In the genomic region with DNA sequence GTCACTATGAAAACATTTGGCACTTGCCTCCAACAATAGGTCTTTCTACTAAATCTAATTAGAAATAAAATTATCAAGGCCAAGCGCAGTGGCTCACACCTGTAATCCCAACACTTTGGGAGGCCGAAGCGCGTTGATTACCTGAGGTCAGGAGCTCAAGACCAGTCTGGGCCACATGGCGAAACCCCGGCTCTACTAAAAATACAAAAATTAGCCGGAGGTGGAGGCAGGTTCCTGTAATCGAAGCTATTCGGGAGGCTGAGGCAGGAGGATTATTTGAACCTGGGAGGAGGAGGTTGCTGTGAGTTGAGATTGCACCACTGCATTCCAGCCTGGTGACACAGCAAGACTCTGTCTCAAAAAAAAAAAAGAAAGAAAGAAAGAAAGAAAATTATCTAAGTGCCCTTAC, we compare ENCODE assay signal across 15 cellular contexts. TPM values are rescaled to one million over a fixed set of nuclear protein-coding genes. Genes with fewer than 3 reads are reported as not detected.
DNase-seq lines count a peak whose midpoint lies in the region; ATAC-seq lines count a peak whose summit lies in the region.
"Had no signal": no experiment of that assay in that cellular context is flagged by ENCODE, and none has a peak within 500 bp of the region (broad histone marks: within the 10 kb centered on the region; RNA-seq: fewer than 3 reads in every experiment).

No MANE protein-coding gene starts in this region.

- in situ Hi-C loops in Caki2 (cut with HindIII; ENCODE audit: low pct_unique_long_range_greater_than_20kb, low sequenced_read_pairs): no loop called here

- no peak overlapping the region for H4K12ac ChIP-seq in trophoblast cell (ENCODE audit: low read depth, low read length)

- peaks cover 0 to 5% (median 0%) of the 10 kb centered on the region in 11 donors for H3K9me3 Mint-ChIP-seq in naive thymus-derived CD4-positive, alpha-beta T cell

- H3K23ac ChIP-seq in trophoblast cell (ENCODE audit: low read length): no peak overlapping the region

- CTCF ChIA-PET in naive thymus-derived CD4-positive, alpha-beta T cell (lab: Charles Lee): no interaction called here

- no peaks in the 10 kb centered on the region for H3K27me3 ChIP-seq in trophoblast cell (ENCODE audit: insufficient read depth, low read length)
- peaks cover 0 to 8% of the 10 kb centered on the region in 2 donors for H3K27me3 ChIP-seq in naive thymus-derived CD4-positive, alpha-beta T cell (ENCODE audit: control insufficient read depth in 2 of 2, insufficient read depth in 2 of 2, low read length in 2 of 2)

- no peak overlapping the region for H3K27ac Mint-ChIP-seq in naive thymus-derived CD4-positive, alpha-beta T cell

- no peaks in the 10 kb centered on the region for H3K9me3 ChIP-seq in trophoblast cell (ENCODE audit: insufficient read depth, low read depth, low read length)
- H3K9me3 ChIP-seq in naive thymus-derived CD4-positive, alpha-beta T cell (ENCODE audit: control insufficient read depth in 2 of 3, low read length in 3 of 3): no peaks in the 10 kb centered on the region

- H3K14ac ChIP-seq in trophoblast cell (ENCODE audit: low read length): no peak overlapping the region

- H3K36me3 Mint-ChIP-seq in naive thymus-derived CD4-positive, alpha-beta T cell: no peaks in the 10 kb centered on the region

- H3K4me1 Mint-ChIP-seq in naive thymus-derived CD4-positive, alpha-beta T cell: peaks cover 8 to 18% (median 12%) of the 10 kb centered on the region in 7 donors

- H2BK5ac ChIP-seq in trophoblast cell (ENCODE audit: low read depth, low read length, poor library complexity): no peak overlapping the region

- intact Hi-C loops in naive thymus-derived CD4-positive, alpha-beta T cell (cut with micrococcal nuclease): no loop called here

- no CpG with 5 or more reads among the region's 9 CpGs for WGBS in trophoblast cell (ENCODE audit: extremely low coverage, insufficient coverage, insufficient read length)

- POLR2A ChIA-PET in naive thymus-derived CD4-positive, alpha-beta T cell (lab: Charles Lee): no interaction called here

- H4K8ac ChIP-seq in trophoblast cell (ENCODE audit: low read depth, low read length): no peak overlapping the region

- H3K9ac ChIP-seq in trophoblast cell (ENCODE audit: low read length): no peak overlapping the region

- H3K27me3 Mint-ChIP-seq in naive thymus-derived CD4-positive, alpha-beta T cell: peaks cover 25 to 51% (median 50%) of the 10 kb centered on the region in 5 donors

- peak; percentile 63 for DNase-seq in Caki2 (ENCODE audit: low read depth)
- DNase-seq in RPMI7951 (ENCODE audit: low read depth): peak; percentile 56
- no peak for DNase-seq in epithelial cell of prostate (ENCODE audit: low read depth, low spot score)
- peak; percentile 83 to 88 for DNase-seq in trophoblast cell
- no peak for DNase-seq in OCI-M1 (lab: John Stamatoyannopoulos, UW)
- no peak for DNase-seq in naive thymus-derived CD4-positive, alpha-beta T cell
- no peak for DNase-seq in SKM-1 treated with dmso at 0.1 percent for 144 hours (lab: John Stamatoyannopoulos, UW; ENCODE audit: unreplicated experiment)
- DNase-seq: activated CD8-positive, alpha-beta memory T cell treated with anti-CD3 and anti-CD28 coated beads, Interleukin-2, amount 50 U/mL, for 4 hours; aorta; NCI-H1105; T1000 had no signal

- no peak overlapping the region for H4K91ac ChIP-seq in trophoblast cell (ENCODE audit: low read depth, low read length)

- no peak overlapping the region for H3K4me2 ChIP-seq in trophoblast cell (ENCODE audit: low read length)

- H3K4me3 ChIP-seq in trophoblast cell (ENCODE audit: low read depth, low read length): no peak overlapping the region
- no peak overlapping the region for H3K4me3 ChIP-seq in naive thymus-derived CD4-positive, alpha-beta T cell (ENCODE audit: low read length)
- H3K4me3 ChIP-seq: GM12878 had no signal

- H2BK12ac ChIP-seq in trophoblast cell (ENCODE audit: low read length): no peak overlapping the region

- ATAC-seq in GM21381 (IDR thresholded peaks at IDR 0.05; ENCODE audit: unreplicated experiment): no peak
- no peak for ATAC-seq in naive thymus-derived CD4-positive, alpha-beta T cell
- ATAC-seq: GM12878 had no signal

- H3K4ac ChIP-seq in trophoblast cell (ENCODE audit: low read depth, low read length): no peak overlapping the region

- H3K4me1 ChIP-seq in trophoblast cell (ENCODE audit: control insufficient read depth in 1 of 2, insufficient read depth in 2 of 2, low read length in 2 of 2): peaks cover 0 to 7% of the 10 kb centered on the region in 2 experiments
- peaks cover 0 to 4% of the 10 kb centered on the region in 2 donors for H3K4me1 ChIP-seq in naive thymus-derived CD4-positive, alpha-beta T cell (ENCODE audit: control insufficient read depth in 2 of 2, insufficient read depth in 2 of 2, low read length in 2 of 2)

- H3K4me3 Mint-ChIP-seq in naive thymus-derived CD4-positive, alpha-beta T cell: peak overlapping the region in 1 of 10 donors; percentile 76

- no peak overlapping the region for H2AFZ ChIP-seq in trophoblast cell (ENCODE audit: insufficient read depth, low read length, poor library complexity)

- no peaks in the 10 kb centered on the region for H3K79me2 ChIP-seq in trophoblast cell (ENCODE audit: control insufficient read depth, insufficient read depth, low read length, poor library complexity)

- no peak overlapping the region for H2AK5ac ChIP-seq in trophoblast cell (ENCODE audit: low read length)

- H3K18ac ChIP-seq in trophoblast cell (ENCODE audit: low read length): no peak overlapping the region

- H2BK120ac ChIP-seq in trophoblast cell (ENCODE audit: insufficient read depth, low read length, poor library complexity): no peak overlapping the region

- no peaks in the 10 kb centered on the region for H3K36me3 ChIP-seq in trophoblast cell (ENCODE audit: control insufficient read depth in 1 of 2, insufficient read depth in 2 of 2, low read length in 2 of 2)
- H3K36me3 ChIP-seq in naive thymus-derived CD4-positive, alpha-beta T cell (ENCODE audit: control insufficient read depth in 2 of 3, insufficient read depth in 3 of 3, low read length in 3 of 3): no peaks in the 10 kb centered on the region

- H3K27ac ChIP-seq in epithelial cell of prostate: peak overlapping the region; percentile 96
- H3K27ac ChIP-seq in trophoblast cell (ENCODE audit: low read depth, low read length): no peak overlapping the region
- no peak overlapping the region for H3K27ac ChIP-seq in naive thymus-derived CD4-positive, alpha-beta T cell (ENCODE audit: low read depth, low read length)

- H3K79me1 ChIP-seq in trophoblast cell (ENCODE audit: low read length): no peaks in the 10 kb centered on the region

RNA-seq across cellular contexts. Expression of a gene that starts 1.6 kb away (rescaled TPM):
- 6.4 and 12.2 TPM in 2 replicates for total RNA-seq in Caki2 (2014; rRNA removed; shearing (Covaris generic); ENCODE audit: low replicate concordance)
- total RNA-seq in RPMI7951 (2014; rRNA removed; shearing (Covaris generic)): 9.7 and 10.9 TPM in 2 replicates
- polyA plus RNA-seq in trophoblast cell (2013): 1.1 and 1.4 TPM in 2 replicates
- 10 to 100 TPM in 1 of 5 experiments, 1 to 10 TPM in 2, under 1 TPM in 2; 0.36 to 12.9 (median 1.4) TPM for total RNA-seq in naive thymus-derived CD4-positive, alpha-beta T cell
- not detected for polyA plus RNA-seq in naive thymus-derived CD4-positive, alpha-beta T cell

RNA-seq across cellular contexts. Expression of a gene that starts 31.2 kb away (rescaled TPM):
- total RNA-seq in Caki2 (2014; rRNA removed; shearing (Covaris generic); ENCODE audit: low replicate concordance): not detected in 2 replicates
- total RNA-seq in RPMI7951 (2014; rRNA removed; shearing (Covaris generic)): not detected in 2 replicates
- not detected in 2 replicates for polyA plus RNA-seq in trophoblast cell (2013)
- not detected for total RNA-seq in naive thymus-derived CD4-positive, alpha-beta T cell
- not detected for polyA plus RNA-seq in naive thymus-derived CD4-positive, alpha-beta T cell
- total RNA-seq: aorta, glomerular endothelial cell, GM12878, mesenteric fat pad had no signal
- polyA plus RNA-seq: aorta, GM12878 had no signal

Comparison
In these comparisons a context has a peak if more than half of its experiments do, and no peak if none do; other contexts are left out.
1. DNase-seq: peak in Caki2 (single experiment), RPMI7951 (single experiment) and trophoblast cell (2 of 2); none in epithelial cell of prostate (single experiment), OCI-M1 (single experiment), naive thymus-derived CD4-positive, alpha-beta T cell (0 of 9) and SKM-1 treated with dmso at 0.1 percent for 144 hours (single experiment).